ENCODE assay signal across 8 cellular contexts in genomic region chr3:195271116-195271858, GRCh38. TPM values are rescaled to one million over a fixed set of nuclear protein-coding genes. Genes with fewer than 3 reads are reported as not detected.
DNase-seq lines count a peak whose midpoint lies in the region; ATAC-seq lines count a peak whose summit lies in the region.

Gene XXYLT1 (minus strand): TSS chr3:195271159. CDS start chr3:195271058, 101 bp downstream.

- DNase-seq in CMK (ENCODE audit: low read depth) (peak; percentile 79), HPDE6-E6E7 (ENCODE audit: extremely low spot score) (peak; percentile 84), NCI-H82 treated with DMSO at 0.1 percent for 48 hours (lab: John Stamatoyannopoulos, UW; ENCODE audit: unreplicated experiment) (peak; percentile 83), lung microvascular endothelial cell (ENCODE audit: low read depth in 2 of 2) (peak; percentile 92 to 94)
- DNase-seq in activated CD8-positive, alpha-beta T cell treated with anti-CD3 and anti-CD28 coated beads, Interleukin-2, amount 10 ng/mL, durations not matched to agents 7 days and 5 days: peak; percentile 94
- DNase-seq in effector CD4-positive, alpha-beta T cell: peak; percentile 79
- DNase-seq in stimulated activated CD4-positive, alpha-beta T cell treated with anti-CD3 and anti-CD28 coated beads, TNF-alpha, amount 100 ng/mL, for 4 hours (ENCODE audit: low read depth in 3 of 3): peak; percentile 81 to 91 (median 85)

- no peaks in the 10 kb centered on the region for H3K27me3 Mint-ChIP-seq in activated CD8-positive, alpha-beta T cell treated with anti-CD3 and anti-CD28 coated beads, Interleukin-2, amount 10 ng/mL, durations not matched to agents 7 days and 5 days (ENCODE audit: low read depth)

- H3K4me1 Mint-ChIP-seq in activated CD8-positive, alpha-beta T cell treated with anti-CD3 and anti-CD28 coated beads, Interleukin-2, amount 10 ng/mL, durations not matched to agents 7 days and 5 days (ENCODE audit: low read depth): peaks cover 32% of the 10 kb centered on the region

- H3K9me3 Mint-ChIP-seq in activated CD8-positive, alpha-beta T cell treated with anti-CD3 and anti-CD28 coated beads, Interleukin-2, amount 10 ng/mL, durations not matched to agents 7 days and 5 days (ENCODE audit: insufficient read depth): no peaks in the 10 kb centered on the region

- peak within 1 kb of the TSS; percentile 83 for H3K4me3 Mint-ChIP-seq in activated CD8-positive, alpha-beta T cell treated with anti-CD3 and anti-CD28 coated beads, Interleukin-2, amount 10 ng/mL, durations not matched to agents 7 days and 5 days

- peak; percentile 80 for ATAC-seq in GM19467 (IDR thresholded peaks at IDR 0.05; ENCODE audit: unreplicated experiment)
- ATAC-seq in activated CD8-positive, alpha-beta T cell treated with anti-CD3 and anti-CD28 coated beads, Interleukin-2, amount 10 ng/mL, durations not matched to agents 7 days and 5 days: peak; percentile 86

- POLR2A ChIA-PET in activated CD8-positive, alpha-beta T cell treated with anti-CD3 and anti-CD28 coated beads, Interleukin-2, amount 10 ng/mL, durations not matched to agents 7 days and 5 days (lab: Charles Lee): interaction anchor here (1.0 to 1.6 kb wide), 7 partner anchors 170 to 599 kb away, joined by 3 to 7 read pairs (median 5); partner anchors contain the start of genes LSG1 and PPP1R2

- peaks cover 11% of the 10 kb centered on the region for H3K36me3 Mint-ChIP-seq in activated CD8-positive, alpha-beta T cell treated with anti-CD3 and anti-CD28 coated beads, Interleukin-2, amount 10 ng/mL, durations not matched to agents 7 days and 5 days (ENCODE audit: low read depth)

- peak within 1 kb of the TSS; percentile 86 for H3K27ac Mint-ChIP-seq in activated CD8-positive, alpha-beta T cell treated with anti-CD3 and anti-CD28 coated beads, Interleukin-2, amount 10 ng/mL, durations not matched to agents 7 days and 5 days

- CTCF ChIA-PET in activated CD8-positive, alpha-beta T cell treated with anti-CD3 and anti-CD28 coated beads, Interleukin-2, amount 10 ng/mL, durations not matched to agents 7 days and 5 days (lab: Charles Lee): interaction anchor here (0.6 to 10.1 kb wide), 68 partner anchors 9 to 688 kb away, joined by 3 to 258 read pairs (median 5); partner anchors contain the start of genes ACAP2, FAM43A, LSG1 and PPP1R2

RNA-seq across cellular contexts. Expression of gene XXYLT1, which starts in this region (rescaled TPM):
- 10 to 100 TPM; 10.8 to 13.3 TPM for total RNA-seq in activated CD8-positive, alpha-beta T cell treated with anti-CD3 and anti-CD28 coated beads, Interleukin-2, amount 10 ng/mL, durations not matched to agents 7 days and 5 days
- total RNA-seq in lung microvascular endothelial cell: 18.7 and 24.6 TPM in 2 replicates

Comparison
In these comparisons a context has a peak if more than half of its experiments do, and no peak if none do; other contexts are left out.
1. Peak in every context shown above with its lines: DNase-seq and ATAC-seq.